23 cellular contexts compared by ENCODE assay signal in genomic region chr19:28009696-28010095, GRCh38.
DNase-seq lines count a peak whose midpoint lies in the region; ATAC-seq and TF ChIP-seq lines count a peak whose summit lies in the region.
"Had no signal": no experiment of that assay in that cellular context is flagged by ENCODE, and none has a peak within 500 bp of the region (broad histone marks: within the 10 kb centered on the region; RNA-seq: fewer than 3 reads in every experiment).

No MANE protein-coding gene starts in this region.

- no peaks in the 10 kb centered on the region; the same call in 1 of the 2 replicates for H3K9me2 ChIP-seq in GM23338 (ENCODE audit: insufficient read depth)

- no peak for ATAC-seq in GM23338
- peak; percentile 35 for ATAC-seq in left lung
- peak; percentile 31 to 54 for ATAC-seq in upper lobe of left lung (ENCODE audit: low FRiP score in 2 of 2)
- ATAC-seq in activated CD8-positive, alpha-beta T cell treated with anti-CD3 and anti-CD28 coated beads for 36 hours: no peak
- ATAC-seq: stimulated activated naive CD8-positive, alpha-beta T cell treated with anti-CD3 and anti-CD28 coated beads, Interleukin-15, amount 100 ng/mL, for 72 hours; T-cell had no signal

- H3K27me3 Mint-ChIP-seq in GM23338 (ENCODE audit: insufficient read depth, low read depth, poor library complexity): peaks cover 4% of the 10 kb centered on the region
- H3K27me3 Mint-ChIP-seq in activated CD8-positive, alpha-beta T cell treated with anti-CD3 and anti-CD28 coated beads for 36 hours: no peaks in the 10 kb centered on the region
- H3K27me3 Mint-ChIP-seq: activated CD4-positive, alpha-beta T cell treated with anti-CD3 and anti-CD28 coated beads, Interleukin-2, amount 10 ng/mL, durations not matched to agents 24 days and 14 days; activated naive CD8-positive, alpha-beta T cell treated with anti-CD3 and anti-CD28 coated beads, Interleukin-2, amount 10 ng/mL, durations not matched to agents 7 days and 5 days; memory B cell had no signal

- H3K4me1 Mint-ChIP-seq in GM23338: peaks cover 6% of the 10 kb centered on the region; the same call in 2 of the 3 replicates
- H3K4me1 Mint-ChIP-seq in activated CD8-positive, alpha-beta T cell treated with anti-CD3 and anti-CD28 coated beads for 36 hours (ENCODE audit: low read depth): no peaks in the 10 kb centered on the region
- H3K4me1 Mint-ChIP-seq: activated CD4-positive, alpha-beta T cell treated with anti-CD3 and anti-CD28 coated beads, Interleukin-2, amount 10 ng/mL, durations not matched to agents 24 days and 14 days; activated naive CD8-positive, alpha-beta T cell treated with anti-CD3 and anti-CD28 coated beads, Interleukin-2, amount 10 ng/mL, durations not matched to agents 7 days and 5 days; memory B cell; natural killer cell; stimulated activated naive CD8-positive, alpha-beta T cell treated with anti-CD3 and anti-CD28 coated beads, Interleukin-15, amount 100 ng/mL, for 72 hours; T-cell had no signal

- DNase-seq in GM23338 (ENCODE audit: low spot score) (no peak), astrocyte of the spinal cord (ENCODE audit: low read depth, low spot score) (peak; percentile 28), left lung (no peak), upper lobe of left lung (no peak), ovary (no peak), NCI-H2029 (lab: John Stamatoyannopoulos, UW) (no peak), ecto neural progenitor cell (ENCODE audit: low spot score) (no peak)
- no peak for DNase-seq in activated CD8-positive, alpha-beta T cell treated with anti-CD3 and anti-CD28 coated beads for 36 hours
- DNase-seq: activated CD4-positive, alpha-beta T cell treated with anti-CD3 and anti-CD28 coated beads, Interleukin-2, amount 10 ng/mL, durations not matched to agents 24 days and 14 days; activated naive CD8-positive, alpha-beta T cell treated with anti-CD3 and anti-CD28 coated beads, Interleukin-2, amount 10 ng/mL, durations not matched to agents 7 days and 5 days; cortex of kidney; natural killer cell; NCI-H1436 treated with DMSO at 0.1 percent for 48 hours; NCI-H2171 treated with DMSO at 0.1 percent for 48 hours; SHP77 treated with DMSO at 0.1 percent for 48 hours; small intestine; stimulated activated CD4-positive, alpha-beta T cell treated with anti-CD3 and anti-CD28 coated beads, Interleukin-2, amount 100 ng/mL, for 48 hours; stimulated activated naive CD8-positive, alpha-beta T cell treated with anti-CD3 and anti-CD28 coated beads, Interleukin-15, amount 100 ng/mL, for 72 hours; T-cell had no signal

- no peaks in the 10 kb centered on the region for H4K20me1 ChIP-seq in GM23338 (replicated peaks; ENCODE audit: insufficient read depth)
- H4K20me1 ChIP-seq: BLaER1 had no signal

- intact Hi-C loops in left lung (cut with DNase I): no loop called here
- intact Hi-C loops in ovary (cut with DNase I): no loop called here
- intact Hi-C loops in activated CD8-positive, alpha-beta T cell treated with anti-CD3 and anti-CD28 coated beads for 36 hours (cut with micrococcal nuclease): no loop called here

- no peak overlapping the region for H3K27ac ChIP-seq in GM23338 (ENCODE audit: low read depth)
- H3K27ac ChIP-seq in left lung: no peak overlapping the region
- H3K27ac ChIP-seq in upper lobe of left lung: no peak overlapping the region
- H3K27ac ChIP-seq in ovary: no peak overlapping the region
- H3K27ac ChIP-seq: BLaER1, hepatocyte had no signal

- in situ Hi-C loops in astrocyte of the spinal cord (cut with HindIII; ENCODE audit: low sequenced_read_pairs): no loop called here

- H3K36me3 Mint-ChIP-seq in GM23338 (ENCODE audit: low read depth): peaks cover 9% of the 10 kb centered on the region
- H3K36me3 Mint-ChIP-seq in activated CD8-positive, alpha-beta T cell treated with anti-CD3 and anti-CD28 coated beads for 36 hours (ENCODE audit: low read depth): no peaks in the 10 kb centered on the region
- H3K36me3 Mint-ChIP-seq: activated naive CD8-positive, alpha-beta T cell treated with anti-CD3 and anti-CD28 coated beads, Interleukin-2, amount 10 ng/mL, durations not matched to agents 7 days and 5 days; memory B cell; natural killer cell; T-cell had no signal

- H3K4me3 Mint-ChIP-seq in GM23338: no peak overlapping the region
- H3K4me3 Mint-ChIP-seq in activated CD8-positive, alpha-beta T cell treated with anti-CD3 and anti-CD28 coated beads for 36 hours: no peak overlapping the region
- H3K4me3 Mint-ChIP-seq: activated CD4-positive, alpha-beta T cell treated with anti-CD3 and anti-CD28 coated beads, Interleukin-2, amount 10 ng/mL, durations not matched to agents 24 days and 14 days; activated naive CD8-positive, alpha-beta T cell treated with anti-CD3 and anti-CD28 coated beads, Interleukin-2, amount 10 ng/mL, durations not matched to agents 7 days and 5 days; memory B cell; natural killer cell; stimulated activated naive CD8-positive, alpha-beta T cell treated with anti-CD3 and anti-CD28 coated beads, Interleukin-15, amount 100 ng/mL, for 72 hours; T-cell had no signal

- H3K27me3 ChIP-seq in GM23338 (ENCODE audit: insufficient read depth) (no peaks in the 10 kb centered on the region), left lung (no peaks in the 10 kb centered on the region), upper lobe of left lung (no peaks in the 10 kb centered on the region), ovary (no peaks in the 10 kb centered on the region)
- H3K27me3 ChIP-seq: BLaER1, hepatocyte had no signal

- TF ChIP-seq EP300 in upper lobe of left lung (IDR thresholded peaks at IDR 0.05) (no peak), ovary (IDR thresholded peaks at IDR 0.05) (no peak)

- H3K27ac Mint-ChIP-seq in GM23338: peak overlapping the region; percentile 45; the same call in 1 of the 2 replicates
- no peak overlapping the region for H3K27ac Mint-ChIP-seq in activated CD8-positive, alpha-beta T cell treated with anti-CD3 and anti-CD28 coated beads for 36 hours
- H3K27ac Mint-ChIP-seq: activated CD4-positive, alpha-beta T cell treated with anti-CD3 and anti-CD28 coated beads, Interleukin-2, amount 10 ng/mL, durations not matched to agents 24 days and 14 days; activated naive CD8-positive, alpha-beta T cell treated with anti-CD3 and anti-CD28 coated beads, Interleukin-2, amount 10 ng/mL, durations not matched to agents 7 days and 5 days; activated T-helper 2 cell treated with anti-CD3 and anti-CD28 coated beads, Interferon-gamma antibody, Interleukin-2, Interleukin-4, amounts not matched to agents 10 μg/mL and 5 μg/mL and 100 μg/mL, durations not matched to agents 14 hours and 24 hours and 36 hours; memory B cell; natural killer cell; stimulated activated naive CD8-positive, alpha-beta T cell treated with anti-CD3 and anti-CD28 coated beads, Interleukin-15, amount 100 ng/mL, for 72 hours; T-cell had no signal

- H3F3A ChIP-seq in GM23338 (replicated peaks; ENCODE audit: low read depth): no peaks in the 10 kb centered on the region

- H3K9me3 Mint-ChIP-seq in GM23338: peaks cover 6% of the 10 kb centered on the region; the same call in 2 of the 3 replicates
- peaks cover 5% of the 10 kb centered on the region for H3K9me3 Mint-ChIP-seq in activated CD8-positive, alpha-beta T cell treated with anti-CD3 and anti-CD28 coated beads for 36 hours
- H3K9me3 Mint-ChIP-seq: activated CD4-positive, alpha-beta T cell treated with anti-CD3 and anti-CD28 coated beads, Interleukin-2, amount 10 ng/mL, durations not matched to agents 24 days and 14 days; activated T-helper 2 cell treated with anti-CD3 and anti-CD28 coated beads, Interferon-gamma antibody, Interleukin-2, Interleukin-4, amounts not matched to agents 10 μg/mL and 5 μg/mL and 100 μg/mL, durations not matched to agents 14 hours and 24 hours and 36 hours had no signal

- no peaks in the 10 kb centered on the region for H3K4me1 ChIP-seq in GM23338 (ENCODE audit: insufficient read depth)
- no peaks in the 10 kb centered on the region for H3K4me1 ChIP-seq in left lung
- no peaks in the 10 kb centered on the region for H3K4me1 ChIP-seq in upper lobe of left lung
- H3K4me1 ChIP-seq in ovary (ENCODE audit: insufficient read depth): no peaks in the 10 kb centered on the region
- H3K4me1 ChIP-seq: BLaER1 had no signal

- CTCF ChIA-PET in activated CD8-positive, alpha-beta T cell treated with anti-CD3 and anti-CD28 coated beads for 36 hours (lab: Charles Lee): no interaction called here

- 58 to 59% methylated on average over 4 of the region's 4 CpGs for WGBS in upper lobe of left lung, 2 donors
- 17 to 24% (median 22%) methylated on average over 4 of the region's 4 CpGs for WGBS in ovary, 3 donors

- H3K9me3 ChIP-seq in left lung: no peaks in the 10 kb centered on the region
- no peaks in the 10 kb centered on the region for H3K9me3 ChIP-seq in upper lobe of left lung
- H3K9me3 ChIP-seq in ovary: no peaks in the 10 kb centered on the region
- H3K9me3 ChIP-seq: BLaER1 had no signal

- no peak for TF ChIP-seq CTCF in GM23338 (conservative IDR thresholded peaks at IDR 0.05; ENCODE audit: low read depth in 2 of 2)
- no peak for TF ChIP-seq CTCF in astrocyte of the spinal cord (IDR thresholded peaks at IDR 0.05; ENCODE audit: low read depth, low read length)
- no peak for TF ChIP-seq CTCF in left lung (IDR thresholded peaks at IDR 0.05)
- no peak for TF ChIP-seq CTCF in upper lobe of left lung (IDR thresholded peaks at IDR 0.05)
- TF ChIP-seq CTCF in ovary (IDR thresholded peaks at IDR 0.05): no peak
- TF ChIP-seq CTCF in activated CD8-positive, alpha-beta T cell treated with anti-CD3 and anti-CD28 coated beads for 36 hours (IDR thresholded peaks at IDR 0.05): no peak

- H3K4me3 ChIP-seq in GM23338 (no peak overlapping the region), astrocyte of the spinal cord (ENCODE audit: low read depth, low read length) (no peak overlapping the region), left lung (no peak overlapping the region), upper lobe of left lung (no peak overlapping the region), ovary (no peak overlapping the region)
- H3K4me3 ChIP-seq: BLaER1, hepatocyte had no signal

- H3K36me3 ChIP-seq in GM23338 (ENCODE audit: insufficient read depth) (no peaks in the 10 kb centered on the region), left lung (no peaks in the 10 kb centered on the region), upper lobe of left lung (no peaks in the 10 kb centered on the region), ovary (no peaks in the 10 kb centered on the region)
- H3K36me3 ChIP-seq: BLaER1 had no signal

- TF ChIP-seq POLR2A in upper lobe of left lung (IDR thresholded peaks at IDR 0.05): no peak
- TF ChIP-seq POLR2A in ovary (IDR thresholded peaks at IDR 0.05): no peak

- POLR2A ChIA-PET in activated CD8-positive, alpha-beta T cell treated with anti-CD3 and anti-CD28 coated beads for 36 hours (lab: Charles Lee): no interaction called here

- H2AFZ ChIP-seq in GM23338: no peak overlapping the region
- H2AFZ ChIP-seq: hepatocyte had no signal

- H3K79me2 ChIP-seq in GM23338 (replicated peaks; ENCODE audit: insufficient read depth): no peaks in the 10 kb centered on the region
- H3K79me2 ChIP-seq: hepatocyte had no signal

- H3K4me2 ChIP-seq in GM23338: no peak overlapping the region
- H3K4me2 ChIP-seq: BLaER1, hepatocyte had no signal

Comparison
In these comparisons a context has a peak if more than half of its experiments do, and no peak if none do; other contexts are left out.
1. ATAC-seq: peak in left lung (single experiment) and upper lobe of left lung (2 of 2); none in GM23338 (single experiment) and activated CD8-positive, alpha-beta T cell treated with anti-CD3 and anti-CD28 coated beads for 36 hours (single experiment).